In genomic region chr5:133052317-133053175, GRCh38 we compare ENCODE assay signal across 8 cellular contexts. TPM values are rescaled to one million over a fixed set of nuclear protein-coding genes. Genes with fewer than 3 reads are reported as not detected.
A peak's percentile ranks its signal among the peaks of the same experiment; 100 is the strongest.
DNase-seq lines count a peak whose midpoint lies in the region; ATAC-seq and TF ChIP-seq lines count a peak whose summit lies in the region.

No MANE protein-coding gene starts in this region.

- peaks cover 64% of the 10 kb centered on the region for H3K79me2 ChIP-seq in GM23248 (ENCODE audit: insufficient read depth)

- H3K4me3 Mint-ChIP-seq in central memory CD8-positive, alpha-beta T cell: peak overlapping the region; percentile 91

- no peaks in the 10 kb centered on the region for H3K27me3 Mint-ChIP-seq in central memory CD8-positive, alpha-beta T cell

- H3K4me1 Mint-ChIP-seq in central memory CD8-positive, alpha-beta T cell: peaks cover 48% of the 10 kb centered on the region

- H2AFZ ChIP-seq in GM23248: peak overlapping the region; percentile 75

- WGBS in GM23248 (ENCODE audit: low coverage in 1 of 2, low lambda C conversion rate in 2 of 2, missing lambda C conversion rate in 2 of 2), 2 experiments: 4% methylated on average over 54 to 56 of the region's 59 CpGs

- peaks cover 20% of the 10 kb centered on the region for H3K4me1 ChIP-seq in GM23248 (ENCODE audit: insufficient read depth)

- no peak for TF ChIP-seq CTCF in GM10266 (IDR thresholded peaks at IDR 0.05; ENCODE audit: control insufficient read depth, insufficient read depth, low read depth, missing control alignments)
- TF ChIP-seq CTCF in WI38 (IDR thresholded peaks at IDR 0.05; ENCODE audit: low read depth, low read length): no peak

- no peaks in the 10 kb centered on the region for H3K9me3 Mint-ChIP-seq in central memory CD8-positive, alpha-beta T cell

- peak overlapping the region; percentile 94 for H3K4me2 ChIP-seq in GM23248 (ENCODE audit: unreplicated experiment)

- H3K9me3 ChIP-seq in GM23248 (ENCODE audit: low read depth): no peaks in the 10 kb centered on the region

- no peaks in the 10 kb centered on the region for H3K27me3 ChIP-seq in GM23248 (replicated peaks; ENCODE audit: insufficient read depth)

- peaks cover 24% of the 10 kb centered on the region for H3K36me3 Mint-ChIP-seq in central memory CD8-positive, alpha-beta T cell (ENCODE audit: insufficient read depth)

- DNase-seq in GM10266 (ENCODE audit: extremely low spot score) (peak; percentile 56), GM23248 (peak; percentile 84), LHCN-M2 (ENCODE audit: low read depth) (peak; percentile 60), kidney glomerular epithelial cell (lab: John Stamatoyannopoulos, UW) (peak; percentile 60), OCI-M2 (lab: John Stamatoyannopoulos, UW; ENCODE audit: unreplicated experiment) (no peak)
- DNase-seq in central memory CD8-positive, alpha-beta T cell (ENCODE audit: low spot score in 2 of 2): peak in 1 of 2 donors; percentile 13
- peak; percentile 23 to 55 (median 30) for DNase-seq in stimulated activated CD4-positive, alpha-beta T cell treated with anti-CD3 and anti-CD28 coated beads, Interleukin-1b, Interleukin-23, amount 100 ng/mL, for 24 hours (ENCODE audit: low read depth in 4 of 4, low spot score in 1 of 4)

- no peaks in the 10 kb centered on the region for H3K36me3 ChIP-seq in GM23248 (ENCODE audit: low read depth)

- H3K27ac Mint-ChIP-seq in central memory CD8-positive, alpha-beta T cell (ENCODE audit: low read depth): peak overlapping the region; percentile 97

- peak overlapping the region; percentile 98 for H3K9ac ChIP-seq in GM23248

- H3K27ac ChIP-seq in GM23248: peak overlapping the region; percentile 96

- no peaks in the 10 kb centered on the region for H3K9me2 ChIP-seq in GM23248 (ENCODE audit: insufficient read depth)

- ATAC-seq in central memory CD8-positive, alpha-beta T cell (replicated peaks; ENCODE audit: extremely low read depth, poor library complexity, severe bottlenecking): peak; percentile 38

- peaks cover 14% of the 10 kb centered on the region for H4K20me1 ChIP-seq in GM23248 (ENCODE audit: insufficient read depth)

- H3F3A ChIP-seq in GM23248 (ENCODE audit: insufficient read depth): peaks cover 25% of the 10 kb centered on the region

- H3K4me3 ChIP-seq in GM23248: peak overlapping the region; percentile 88
- peak overlapping the region; percentile 98 for H3K4me3 ChIP-seq in WI38 (ENCODE audit: low read depth, low read length)

- in situ Hi-C loops in GM23248 (cut with MboI): no loop called here

RNA-seq across cellular contexts. Expression of gene HSPA4, which starts 0.7 kb away (rescaled TPM):
- 101 and 123 TPM in 2 replicates for total RNA-seq in GM23248 (2014; rRNA removed; shearing (Covaris generic))
- polyA plus RNA-seq in GM23248 (2016; fragmentation: Nextera tagmentation; extraction: Ambion mirVana): 105 and 111 TPM in 2 replicates
- 130 and 153 TPM in 2 replicates for total RNA-seq in LHCN-M2 (2014; rRNA removed)
- 86.0 TPM for polyA plus RNA-seq in LHCN-M2 (2012)

RNA-seq across cellular contexts. Expression of gene ZCCHC10, which starts 26.2 kb away (rescaled TPM):
- total RNA-seq in GM23248 (2014; rRNA removed; shearing (Covaris generic)): 9.5 and 13.0 TPM in 2 replicates
- 22.6 and 23.1 TPM in 2 replicates for polyA plus RNA-seq in GM23248 (2016; fragmentation: Nextera tagmentation; extraction: Ambion mirVana)
- 12.2 and 70.3 TPM in 2 replicates for total RNA-seq in LHCN-M2 (2014; rRNA removed)
- polyA plus RNA-seq in LHCN-M2 (2012): 20.1 TPM
